ENCODE assay signal across 9 cellular contexts in the genomic region with DNA sequence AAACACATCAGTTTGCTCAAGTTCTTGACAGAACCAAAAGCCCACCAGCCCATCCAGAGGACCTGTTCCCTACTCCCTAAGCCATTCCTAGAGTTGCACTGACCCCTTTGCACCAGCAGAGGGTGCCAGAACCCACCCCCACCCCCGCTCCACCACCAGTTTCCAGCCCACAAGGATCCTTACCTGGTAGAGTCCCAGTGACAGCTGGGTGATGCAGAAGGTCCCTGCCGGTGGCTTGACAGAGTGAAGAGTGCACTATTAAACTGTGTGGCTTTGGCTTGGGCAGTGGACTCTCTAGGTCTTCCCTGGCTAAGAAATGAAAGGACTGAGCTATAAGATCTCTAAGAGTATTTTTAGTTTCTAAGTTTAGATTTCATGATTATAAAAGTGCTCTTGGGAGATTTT.
DNase-seq lines count a peak whose midpoint lies in the region; ATAC-seq, FAIRE-seq and TF ChIP-seq lines count a peak whose summit lies in the region.
"Had no signal": no experiment of that assay in that cellular context is flagged by ENCODE, and none has a peak within 500 bp of the region (broad histone marks: within the 10 kb centered on the region; RNA-seq: fewer than 3 reads in every experiment).

No MANE protein-coding gene starts in this region.

- H3K4me3 ChIP-seq in brain microvascular endothelial cell (ENCODE audit: low read depth, low read length): no peak overlapping the region
- H3K4me3 ChIP-seq in kidney (ENCODE audit: low read length in 2 of 2): no peak overlapping the region

- H3K27me3 ChIP-seq in brain microvascular endothelial cell (replicated peaks): no peaks in the 10 kb centered on the region

- H3K9me3 ChIP-seq in kidney (ENCODE audit: control insufficient read depth in 1 of 2, low read length in 2 of 2): no peaks in the 10 kb centered on the region

- H3K27ac ChIP-seq in brain microvascular endothelial cell (no peak overlapping the region), kidney (ENCODE audit: low read depth in 2 of 2, low read length in 2 of 2) (no peak overlapping the region)

- peak; percentile 18 for DNase-seq in NK-92 treated with Interleukin-12 subunit alpha and Interleukin-12 subunit beta, amount 100 ng/mL, for 24 hours (lab: John Stamatoyannopoulos, UW)
- no peak for DNase-seq in NK-92 (lab: John Stamatoyannopoulos, UW; ENCODE audit: unreplicated experiment)
- DNase-seq in NCI-H2029 (lab: John Stamatoyannopoulos, UW): peak; percentile 17
- peak; percentile 58 for DNase-seq in UCSD-AML1 (lab: John Stamatoyannopoulos, UW; ENCODE audit: unreplicated experiment)
- DNase-seq in brain microvascular endothelial cell: peak; percentile 21
- no peak for DNase-seq in kidney
- peak; percentile 36 for DNase-seq in stimulated activated CD4-positive, alpha-beta T cell treated with anti-CD3 and anti-CD28 coated beads, Interleukin-2, amount 100 ng/mL, for 4 hours (ENCODE audit: low read depth)

- intact Hi-C loops in kidney (cut with DNase I): no loop called here

- TF ChIP-seq CTCF in brain microvascular endothelial cell (IDR thresholded peaks at IDR 0.05; ENCODE audit: low read depth, low read length, missing control alignments) (peak; percentile 99), kidney (IDR thresholded peaks at IDR 0.05; ENCODE audit: borderline replicate concordance, extremely low read depth, insufficient read depth) (peak; percentile 77)

- no peaks in the 10 kb centered on the region for H3K4me1 ChIP-seq in kidney (ENCODE audit: control insufficient read depth in 1 of 2, insufficient read depth in 1 of 2, low read depth in 1 of 2, low read length in 2 of 2)

- H3K36me3 ChIP-seq in brain microvascular endothelial cell (replicated peaks) (no peaks in the 10 kb centered on the region), kidney (ENCODE audit: control insufficient read depth in 1 of 2, insufficient read depth in 2 of 2, low read length in 2 of 2) (no peaks in the 10 kb centered on the region)

- no peak for FAIRE-seq in kidney (lab: Jason Lieb, UNC)
- FAIRE-seq: G401.6 had no signal

- ATAC-seq in HG02588 (IDR thresholded peaks at IDR 0.05; ENCODE audit: unreplicated experiment): no peak

- H3K9ac ChIP-seq in kidney (ENCODE audit: low read length in 2 of 2): no peak overlapping the region

- in situ Hi-C loops in brain microvascular endothelial cell (cut with HindIII; ENCODE audit: low pct_ligation_motif_present, low sequenced_read_pairs): no loop called here

Comparison
In these comparisons a context has a peak if more than half of its experiments do, and no peak if none do; other contexts are left out.
1. DNase-seq: peak in NK-92 treated with Interleukin-12 subunit alpha and Interleukin-12 subunit beta, amount 100 ng/mL, for 24 hours (single experiment), NCI-H2029 (single experiment), UCSD-AML1 (single experiment), brain microvascular endothelial cell (single experiment) and stimulated activated CD4-positive, alpha-beta T cell treated with anti-CD3 and anti-CD28 coated beads, Interleukin-2, amount 100 ng/mL, for 4 hours (single experiment); none in NK-92 (single experiment) and kidney (single experiment).